In genomic region chr11:46857666-46858065, GRCh38 we compare ENCODE assay signal across 19 cellular contexts.
"Had no signal": no experiment of that assay in that cellular context is flagged by ENCODE, and none has a peak within 500 bp of the region (broad histone marks: within the 10 kb centered on the region; RNA-seq: fewer than 3 reads in every experiment).

No MANE protein-coding gene starts in this region.

- H3K36me3 Mint-ChIP-seq: activated naive CD4-positive, alpha-beta T cell treated with anti-CD3 and anti-CD28 coated beads, Interleukin-2, amount 10 ng/mL, durations not matched to agents 7 days and 5 days; naive thymus-derived CD4-positive, alpha-beta T cell had no signal

- DNase-seq: activated CD4-positive, alpha-beta T cell treated with anti-CD3 and anti-CD28 coated beads for 48 hours; activated CD4-positive, CD25-positive, alpha-beta regulatory T cell; activated CD8-positive, alpha-beta T cell treated with anti-CD3 and anti-CD28 coated beads for 36 hours; activated naive CD4-positive, alpha-beta T cell treated with anti-CD3 and anti-CD28 coated beads, Interleukin-2, amount 10 ng/mL, durations not matched to agents 7 days and 5 days; activated naive CD8-positive, alpha-beta T cell treated with anti-CD3 and anti-CD28 coated beads, Interleukin-2, amount 50 U/mL, for 24 hours; activated T-cell treated with anti-CD3 and anti-CD28 coated beads, Interleukin-2, amount 50 U/mL, for 1 hour; anterior cingulate cortex; central memory CD4-positive, alpha-beta T cell; gastrocnemius medialis; heart right ventricle; kidney glomerular epithelial cell; naive thymus-derived CD4-positive, alpha-beta T cell; ovary; stimulated activated naive CD4-positive, alpha-beta T cell; T-helper 1 cell; T-helper 9 cell; tibial artery had no signal

- H3K9me3 ChIP-seq: gastrocnemius medialis, heart right ventricle, ovary, tibial artery had no signal

- H3K27me3 Mint-ChIP-seq: activated naive CD8-positive, alpha-beta T cell treated with anti-CD3 and anti-CD28 coated beads, Interleukin-2, amount 50 U/mL, for 24 hours; brain had no signal

- H3K4me3 Mint-ChIP-seq: activated CD8-positive, alpha-beta T cell treated with anti-CD3 and anti-CD28 coated beads for 36 hours; activated naive CD4-positive, alpha-beta T cell treated with anti-CD3 and anti-CD28 coated beads, Interleukin-2, amount 10 ng/mL, durations not matched to agents 7 days and 5 days; activated naive CD8-positive, alpha-beta T cell treated with anti-CD3 and anti-CD28 coated beads, Interleukin-2, amount 50 U/mL, for 24 hours; brain; naive thymus-derived CD4-positive, alpha-beta T cell had no signal

- H3K4me1 Mint-ChIP-seq: activated naive CD4-positive, alpha-beta T cell treated with anti-CD3 and anti-CD28 coated beads, Interleukin-2, amount 10 ng/mL, durations not matched to agents 7 days and 5 days; activated naive CD8-positive, alpha-beta T cell treated with anti-CD3 and anti-CD28 coated beads, Interleukin-2, amount 50 U/mL, for 24 hours; brain had no signal

- H3K4me3 ChIP-seq: gastrocnemius medialis, heart right ventricle, lung, ovary, tibial artery had no signal

- H3K27ac ChIP-seq: gastrocnemius medialis, tibial artery had no signal

- ATAC-seq: activated CD8-positive, alpha-beta T cell treated with anti-CD3 and anti-CD28 coated beads for 36 hours; activated naive CD8-positive, alpha-beta T cell treated with anti-CD3 and anti-CD28 coated beads, Interleukin-2, amount 50 U/mL, for 24 hours; gastrocnemius medialis had no signal

- H3K36me3 ChIP-seq: ovary had no signal

- H3K27me3 ChIP-seq: gastrocnemius medialis, heart right ventricle, ovary, tibial artery had no signal

- H3K27ac Mint-ChIP-seq: activated CD8-positive, alpha-beta T cell treated with anti-CD3 and anti-CD28 coated beads for 36 hours; activated naive CD4-positive, alpha-beta T cell treated with anti-CD3 and anti-CD28 coated beads, Interleukin-2, amount 10 ng/mL, durations not matched to agents 7 days and 5 days; activated naive CD8-positive, alpha-beta T cell treated with anti-CD3 and anti-CD28 coated beads, Interleukin-2, amount 50 U/mL, for 24 hours; naive thymus-derived CD4-positive, alpha-beta T cell had no signal

- H3K4me1 ChIP-seq: tibial artery had no signal

- H3K9me3 Mint-ChIP-seq: activated CD8-positive, alpha-beta T cell treated with anti-CD3 and anti-CD28 coated beads for 36 hours; activated naive CD4-positive, alpha-beta T cell treated with anti-CD3 and anti-CD28 coated beads, Interleukin-2, amount 10 ng/mL, durations not matched to agents 7 days and 5 days; activated naive CD8-positive, alpha-beta T cell treated with anti-CD3 and anti-CD28 coated beads, Interleukin-2, amount 50 U/mL, for 24 hours; brain; naive thymus-derived CD4-positive, alpha-beta T cell had no signal
